8 cellular contexts compared by ENCODE assay signal in the genomic region with DNA sequence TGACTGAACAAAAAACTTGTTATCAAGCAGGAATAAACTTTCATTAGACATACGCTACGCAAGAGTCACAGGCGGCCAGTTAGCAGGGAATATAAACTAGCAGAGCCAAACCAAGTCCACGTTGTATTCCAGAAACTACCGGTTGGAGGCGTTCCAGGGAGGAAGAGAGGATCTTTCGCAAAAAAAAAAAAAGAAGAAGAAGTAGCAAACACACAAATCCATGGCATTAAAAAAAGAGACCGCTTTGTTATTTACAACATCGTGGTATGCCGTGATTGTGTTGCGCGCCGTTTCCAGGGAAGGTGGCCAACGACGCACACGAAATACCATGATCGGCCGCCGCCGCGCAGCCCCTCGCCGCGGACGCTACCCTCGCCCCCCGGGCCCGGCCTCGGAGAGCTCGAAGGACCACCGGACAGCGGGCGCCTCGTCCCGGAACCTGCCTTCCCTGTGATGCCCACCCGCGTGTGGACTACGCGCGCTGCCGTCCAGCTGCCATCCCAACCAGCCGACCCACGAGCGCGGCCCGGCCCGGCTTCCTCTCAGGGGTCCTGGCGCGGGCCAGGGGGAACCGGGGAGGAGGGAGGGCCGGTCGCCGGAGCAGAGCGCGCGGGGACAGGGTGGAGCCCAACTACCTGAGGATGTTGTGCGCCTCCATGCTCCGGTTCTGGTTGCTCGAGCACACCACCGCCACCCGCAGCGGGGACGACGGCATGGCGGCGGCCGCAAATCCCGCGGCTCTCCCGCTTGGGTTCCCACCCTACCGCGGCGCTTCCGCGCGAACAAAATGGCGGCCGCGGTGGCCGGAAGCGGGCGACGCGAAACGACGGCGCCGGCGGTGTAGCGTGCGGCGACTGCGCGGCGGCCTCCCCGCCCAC. TPM values are rescaled to one million over a fixed set of nuclear protein-coding genes. Genes with fewer than 3 reads are reported as not detected.
A peak's percentile ranks its signal among the peaks of the same experiment; 100 is the strongest.
DNase-seq lines count a peak whose midpoint lies in the region; ATAC-seq lines count a peak whose summit lies in the region.

No MANE protein-coding gene starts in this region.

- no peaks in the 10 kb centered on the region for H3K27me3 Mint-ChIP-seq in activated naive CD8-positive, alpha-beta T cell treated with anti-CD3 and anti-CD28 coated beads, Interleukin-2, amount 10 ng/mL, durations not matched to agents 7 days and 5 days

- H3K9me3 ChIP-seq in HUES48 (ENCODE audit: control insufficient read depth, insufficient read depth, low read length): no peaks in the 10 kb centered on the region
- H3K9me3 ChIP-seq in aorta (ENCODE audit: control insufficient read depth, low read length): no peaks in the 10 kb centered on the region

- WGBS in aorta, 2 donors: 0% methylated on average over 89 to 96 of the region's 96 CpGs

- peak overlapping the region; percentile 97 for H3K9ac ChIP-seq in HUES48 (ENCODE audit: low read depth, low read length)

- 0 out of 2 replicates have a peak, but pooled peaks cover 4% of the 10 kb centered on the region for H3K4me1 ChIP-seq in HUES48 (ENCODE audit: control insufficient read depth, insufficient read depth, low read length)
- H3K4me1 ChIP-seq in aorta (ENCODE audit: control insufficient read depth in 1 of 2, insufficient read depth in 2 of 2, low read length in 2 of 2): peaks cover 0 to 4% of the 10 kb centered on the region in 2 donors

- peak overlapping the region; percentile 100 for H3K27ac Mint-ChIP-seq in activated naive CD8-positive, alpha-beta T cell treated with anti-CD3 and anti-CD28 coated beads, Interleukin-2, amount 10 ng/mL, durations not matched to agents 7 days and 5 days

- peak overlapping the region; percentile 94 for H3K4me3 Mint-ChIP-seq in activated naive CD8-positive, alpha-beta T cell treated with anti-CD3 and anti-CD28 coated beads, Interleukin-2, amount 10 ng/mL, durations not matched to agents 7 days and 5 days

- peak overlapping the region; percentile 98 for H3K27ac ChIP-seq in HUES48 (ENCODE audit: low read depth, low read length)
- peak overlapping the region; percentile 95 for H3K27ac ChIP-seq in aorta (ENCODE audit: low read depth in 1 of 2, low read length in 2 of 2)

- ATAC-seq in GM21526 (IDR thresholded peaks at IDR 0.05; ENCODE audit: low FRiP score, unreplicated experiment): peak; percentile 53
- ATAC-seq in activated naive CD8-positive, alpha-beta T cell treated with anti-CD3 and anti-CD28 coated beads, Interleukin-2, amount 10 ng/mL, durations not matched to agents 7 days and 5 days (ENCODE audit: low read depth): peak; percentile 78
- peak; percentile 82 for ATAC-seq in aorta (ENCODE audit: low FRiP score)

- POLR2A ChIA-PET in activated naive CD8-positive, alpha-beta T cell treated with anti-CD3 and anti-CD28 coated beads, Interleukin-2, amount 10 ng/mL, durations not matched to agents 7 days and 5 days (lab: Charles Lee): interaction anchor here (1.1 to 2.7 kb wide), 2 partner anchors 41 to 56 kb away, joined by 3 to 12 read pairs; partner anchors contain the start of gene MIB2

- intact Hi-C loops in cardiac septum (cut with DNase I) (loop anchor here (2.0 to 10.0 kb wide), 3 partner anchors 41 to 81 kb away; partner anchors contain the start of genes CDK11B and MIB2), aorta (cut with DNase I) (loop anchor here (1.0 to 2.0 kb wide), 2 partner anchors 40 to 63 kb away; no protein-coding TSS in a partner anchor)

- peaks cover 11% of the 10 kb centered on the region for H3K36me3 Mint-ChIP-seq in activated naive CD8-positive, alpha-beta T cell treated with anti-CD3 and anti-CD28 coated beads, Interleukin-2, amount 10 ng/mL, durations not matched to agents 7 days and 5 days

- H3K36me3 ChIP-seq in HUES48 (ENCODE audit: control insufficient read depth, insufficient read depth, low read length) (peaks cover 20% of the 10 kb centered on the region), aorta (ENCODE audit: control insufficient read depth in 1 of 2, insufficient read depth in 2 of 2, low read length in 1 of 2) (no peaks in the 10 kb centered on the region)

- peak; percentile 67 for DNase-seq in Daoy (ENCODE audit: low read depth)
- DNase-seq in RPMI7951 (ENCODE audit: low read depth): peak; percentile 54
- DNase-seq in activated naive CD8-positive, alpha-beta T cell treated with anti-CD3 and anti-CD28 coated beads, Interleukin-2, amount 10 ng/mL, durations not matched to agents 7 days and 5 days: peak; percentile 93
- DNase-seq in cardiac septum (ENCODE audit: low spot score): peak; percentile 80
- peak; percentile 39 for DNase-seq in pons (ENCODE audit: low spot score)
- peak; percentile 78 to 89 for DNase-seq in aorta

- H3K4me1 Mint-ChIP-seq in activated naive CD8-positive, alpha-beta T cell treated with anti-CD3 and anti-CD28 coated beads, Interleukin-2, amount 10 ng/mL, durations not matched to agents 7 days and 5 days: peaks cover 18% of the 10 kb centered on the region

- peak overlapping the region; percentile 91 for H3K4me3 ChIP-seq in HUES48 (ENCODE audit: low read depth, low read length)
- H3K4me3 ChIP-seq in aorta (ENCODE audit: low read length in 2 of 2): peak overlapping the region; percentile 74 to 99

- H3K9me3 Mint-ChIP-seq in activated naive CD8-positive, alpha-beta T cell treated with anti-CD3 and anti-CD28 coated beads, Interleukin-2, amount 10 ng/mL, durations not matched to agents 7 days and 5 days: no peaks in the 10 kb centered on the region

- no peaks in the 10 kb centered on the region; the same call in 1 of the 2 replicates for H3K27me3 ChIP-seq in HUES48 (ENCODE audit: control insufficient read depth, insufficient read depth, low read length)
- H3K27me3 ChIP-seq in aorta (ENCODE audit: control insufficient read depth in 1 of 2, insufficient read depth in 2 of 2, low read length in 1 of 2): no peaks in the 10 kb centered on the region

RNA-seq across cellular contexts. Expression of gene SSU72, which starts 0.6 kb away (rescaled TPM):
- 67.3 and 71.3 TPM in 2 replicates for total RNA-seq in Daoy (2014; rRNA removed; shearing (Covaris generic))
- total RNA-seq in RPMI7951 (2014; rRNA removed; shearing (Covaris generic)): 77.3 and 86.5 TPM in 2 replicates
- 100 to 1,000 TPM; 118 TPM for total RNA-seq in activated naive CD8-positive, alpha-beta T cell treated with anti-CD3 and anti-CD28 coated beads, Interleukin-2, amount 10 ng/mL, durations not matched to agents 7 days and 5 days
- 90.7 TPM for total RNA-seq in cardiac septum
- total RNA-seq in aorta: 10 to 100 TPM; 67.7 to 71.5 TPM
- polyA plus RNA-seq in aorta: 10 to 100 TPM; 65.0 to 92.8 TPM

RNA-seq across cellular contexts. Expression of gene FNDC10, which starts 25.9 kb away (rescaled TPM):
- total RNA-seq in Daoy (2014; rRNA removed; shearing (Covaris generic)): 1.8 TPM in 1 of 2 replicates, not detected in the other
- total RNA-seq in RPMI7951 (2014; rRNA removed; shearing (Covaris generic)): 3.4 and 3.6 TPM in 2 replicates
- total RNA-seq in activated naive CD8-positive, alpha-beta T cell treated with anti-CD3 and anti-CD28 coated beads, Interleukin-2, amount 10 ng/mL, durations not matched to agents 7 days and 5 days: 1 to 10 TPM; 4.4 to 4.6 TPM
- total RNA-seq in cardiac septum: 1.7 TPM
- 1 to 10 TPM; 1.2 to 3.0 TPM for total RNA-seq in aorta
- under 1 TPM; 0.38 to 0.50 TPM for polyA plus RNA-seq in aorta

RNA-seq across cellular contexts. Expression of gene TMEM240, which starts 33.7 kb away (rescaled TPM):
- total RNA-seq in Daoy (2014; rRNA removed; shearing (Covaris generic)): 0.11 TPM in 1 of 2 replicates, not detected in the other
- total RNA-seq in RPMI7951 (2014; rRNA removed; shearing (Covaris generic)): not detected in 2 replicates
- 1 to 10 TPM; 1.2 to 1.9 TPM for total RNA-seq in activated naive CD8-positive, alpha-beta T cell treated with anti-CD3 and anti-CD28 coated beads, Interleukin-2, amount 10 ng/mL, durations not matched to agents 7 days and 5 days
- 5.0 TPM for total RNA-seq in cardiac septum
- total RNA-seq in aorta: 1 to 10 TPM; 6.2 to 7.8 TPM
- 10 to 100 TPM in 1 of 2 donors, 1 to 10 TPM in 1; 1.1 to 15.1 TPM for polyA plus RNA-seq in aorta

RNA-seq across cellular contexts. Expression of gene MIB2, which starts 41.2 kb away (rescaled TPM):
- total RNA-seq in Daoy (2014; rRNA removed; shearing (Covaris generic)): 31.3 and 38.3 TPM in 2 replicates
- total RNA-seq in RPMI7951 (2014; rRNA removed; shearing (Covaris generic)): 12.0 and 18.4 TPM in 2 replicates
- 10 to 100 TPM; 72.6 to 75.2 TPM for total RNA-seq in activated naive CD8-positive, alpha-beta T cell treated with anti-CD3 and anti-CD28 coated beads, Interleukin-2, amount 10 ng/mL, durations not matched to agents 7 days and 5 days
- 82.4 TPM for total RNA-seq in cardiac septum
- 10 to 100 TPM; 45.0 to 77.7 TPM for total RNA-seq in aorta
- 100 to 1,000 TPM in 1 of 2 donors, 10 to 100 TPM in 1; 20.4 to 220 TPM for polyA plus RNA-seq in aorta

RNA-seq across cellular contexts. Expression of gene MMP23B, which starts 57.9 kb away (rescaled TPM):
- total RNA-seq in Daoy (2014; rRNA removed; shearing (Covaris generic)): 0.17 TPM in 1 of 2 replicates, not detected in the other
- total RNA-seq in RPMI7951 (2014; rRNA removed; shearing (Covaris generic)): 0.24 TPM in 1 of 2 replicates, not detected in the other
- total RNA-seq in activated naive CD8-positive, alpha-beta T cell treated with anti-CD3 and anti-CD28 coated beads, Interleukin-2, amount 10 ng/mL, durations not matched to agents 7 days and 5 days: 1 to 10 TPM; 5.2 to 6.7 TPM
- total RNA-seq in cardiac septum (60.2 TPM), aorta (10 to 100 TPM; 15.5 to 74.5 TPM)
- 100 to 1,000 TPM in 1 of 2 donors, 10 to 100 TPM in 1; 41.2 to 120 TPM for polyA plus RNA-seq in aorta

Comparison
In these comparisons a context has a peak if more than half of its experiments do, and no peak if none do; other contexts are left out.
1. Peak in every context shown above with its lines: DNase-seq, ATAC-seq, H3K4me3 ChIP-seq and H3K27ac ChIP-seq.
2. DNase-seq: peak in every context shown above with its lines; median percentile 93 in activated naive CD8-positive, alpha-beta T cell treated with anti-CD3 and anti-CD28 coated beads, Interleukin-2, amount 10 ng/mL, durations not matched to agents 7 days and 5 days; 84 in aorta; 80 in cardiac septum; 67 in Daoy; 54 in RPMI7951; 39 in pons.